In the genomic region with DNA sequence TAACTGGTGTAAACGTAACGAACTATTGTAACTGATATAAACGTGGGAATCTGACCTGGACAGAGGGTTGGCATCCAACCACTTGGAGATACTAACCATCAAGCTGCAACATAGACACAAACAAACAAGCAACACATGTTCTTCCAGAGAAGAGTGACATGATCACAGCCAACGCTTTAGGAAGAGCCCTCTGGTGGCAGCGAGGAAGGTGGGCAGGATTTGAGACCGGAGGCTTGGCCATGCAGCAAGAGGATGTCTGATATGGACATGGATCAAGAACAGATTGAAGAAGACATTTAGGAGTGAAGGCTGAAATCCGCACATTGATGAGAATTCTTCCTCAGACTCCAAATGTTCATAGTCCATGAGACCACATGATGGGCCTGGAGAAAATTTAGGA, we compare ENCODE assay signal across 8 cellular contexts. TPM values are rescaled to one million over a fixed set of nuclear protein-coding genes. Genes with fewer than 3 reads are reported as not detected.
DNase-seq lines count a peak whose midpoint lies in the region; ATAC-seq and TF ChIP-seq lines count a peak whose summit lies in the region.

No MANE protein-coding gene starts in this region.

- H3K27ac ChIP-seq in HEK293 (ENCODE audit: extremely low read depth, low read depth, low read length) (no peak overlapping the region), heart left ventricle (no peak overlapping the region)
- H3K27ac ChIP-seq in CD8-positive, alpha-beta memory T cell (ENCODE audit: low read depth, low read length) = no peak overlapping the region

- peaks cover 4% of the 10 kb centered on the region for H3K36me3 Mint-ChIP-seq in T-helper 17 cell (ENCODE audit: low read depth)
- H3K36me3 Mint-ChIP-seq in immature natural killer cell = no peaks in the 10 kb centered on the region
- H3K36me3 Mint-ChIP-seq in CD8-positive, alpha-beta memory T cell = no peaks in the 10 kb centered on the region

- H3K4me1 ChIP-seq in HEK293 (ENCODE audit: control insufficient read depth, insufficient read depth, low read length) (peaks cover 7% of the 10 kb centered on the region; the same call in 1 of the 2 replicates), heart left ventricle (peaks cover 0 to 15% (median 2%) of the 10 kb centered on the region in 12 donors)
- H3K4me1 ChIP-seq in CD8-positive, alpha-beta memory T cell (ENCODE audit: insufficient read depth, low read length) = no peaks in the 10 kb centered on the region

- no peak overlapping the region for H3K4me3 ChIP-seq in HEK293 (ENCODE audit: low read depth, low read length)
- H3K4me3 ChIP-seq in heart left ventricle = no peak overlapping the region
- no peak overlapping the region for H3K4me3 ChIP-seq in CD8-positive, alpha-beta memory T cell (ENCODE audit: low read length)

- CTCF ChIA-PET in HEK293 (lab: Yijun Ruan, JAX) = interaction anchor here (0.6 to 1.5 kb wide), 9 partner anchors 12 to 165 kb away, joined by 3 to 6 read pairs (median 3); no protein-coding TSS in a partner anchor
- CTCF ChIA-PET in CD8-positive, alpha-beta memory T cell (lab: Charles Lee) = no interaction called here

- POLR2A ChIA-PET in HEK293 (lab: Yijun Ruan, JAX) = no interaction called here
- POLR2A ChIA-PET in CD8-positive, alpha-beta memory T cell (lab: Charles Lee) = no interaction called here

- no peaks in the 10 kb centered on the region for H3K36me3 ChIP-seq in HEK293 (ENCODE audit: control insufficient read depth in 2 of 2, insufficient read depth in 1 of 2, low read length in 2 of 2)
- no peaks in the 10 kb centered on the region for H3K36me3 ChIP-seq in heart left ventricle
- H3K36me3 ChIP-seq in CD8-positive, alpha-beta memory T cell (ENCODE audit: insufficient read depth, low read length) = no peaks in the 10 kb centered on the region

- DNase-seq in AG09319 (ENCODE audit: extremely low read depth, low read depth) = peak; percentile 24
- DNase-seq in T-helper 17 cell = no peak
- no peak for DNase-seq in heart left ventricle
- no peak for DNase-seq in immature natural killer cell
- no peak for DNase-seq in CD8-positive, alpha-beta memory T cell

- peaks cover 20% of the 10 kb centered on the region for H3K27me3 Mint-ChIP-seq in T-helper 17 cell
- peaks cover 0 to 14% (median 1%) of the 10 kb centered on the region in 3 donors for H3K27me3 Mint-ChIP-seq in immature natural killer cell (ENCODE audit: low read depth in 3 of 3)
- H3K27me3 Mint-ChIP-seq in CD8-positive, alpha-beta memory T cell = peaks cover 3 to 16% of the 10 kb centered on the region in 2 donors

- TF ChIP-seq CTCF in AG09319 (IDR thresholded peaks at IDR 0.05; ENCODE audit: low read depth, low read length) (peak; percentile 92), HEK293 (tag by site-specific recombination; IDR thresholded peaks at IDR 0.05) (peak; percentile 59), heart left ventricle (IDR thresholded peaks at IDR 0.05) (peak in 11 of 12 donors; percentile 33 to 66 (median 52))

- peaks cover 4% of the 10 kb centered on the region for H3K4me1 Mint-ChIP-seq in T-helper 17 cell
- H3K4me1 Mint-ChIP-seq in immature natural killer cell = no peaks in the 10 kb centered on the region
- H3K4me1 Mint-ChIP-seq in CD8-positive, alpha-beta memory T cell = no peaks in the 10 kb centered on the region

- H3K9me3 ChIP-seq in HEK293 (ENCODE audit: control insufficient read depth, insufficient read depth, low read depth, low read length) = no peaks in the 10 kb centered on the region
- no peaks in the 10 kb centered on the region for H3K9me3 ChIP-seq in T-helper 17 cell (ENCODE audit: control insufficient read depth, low read length, poor library complexity, severe bottlenecking)
- no peaks in the 10 kb centered on the region for H3K9me3 ChIP-seq in heart left ventricle
- no peaks in the 10 kb centered on the region for H3K9me3 ChIP-seq in CD8-positive, alpha-beta memory T cell (ENCODE audit: low read length)

- no peaks in the 10 kb centered on the region for H3K9me3 Mint-ChIP-seq in immature natural killer cell
- H3K9me3 Mint-ChIP-seq in CD8-positive, alpha-beta memory T cell = no peaks in the 10 kb centered on the region

- H3K27ac Mint-ChIP-seq in T-helper 17 cell = no peak overlapping the region
- H3K27ac Mint-ChIP-seq in immature natural killer cell = no peak overlapping the region
- no peak overlapping the region for H3K27ac Mint-ChIP-seq in CD8-positive, alpha-beta memory T cell

- intact Hi-C loops in heart left ventricle (cut with DNase I) = loop anchor here in 7 of 10 donors (2.0 to 10.0 kb wide), 4 partner anchors 104 to 174 kb away; no protein-coding TSS in a partner anchor

- TF ChIP-seq POLR2A in heart left ventricle (IDR thresholded peaks at IDR 0.05) = no peak

- ATAC-seq in T-helper 17 cell (no peak), heart left ventricle (peak; percentile 23 to 65 (median 58)), esophagus mucosa (no peak), HG02588 (IDR thresholded peaks at IDR 0.05; ENCODE audit: unreplicated experiment) (no peak)

- H3K4me3 Mint-ChIP-seq in T-helper 17 cell = peak overlapping the region; percentile 1
- no peak overlapping the region for H3K4me3 Mint-ChIP-seq in immature natural killer cell
- H3K4me3 Mint-ChIP-seq in CD8-positive, alpha-beta memory T cell = no peak overlapping the region

- 34 to 52% (median 38%) methylated on average over 7 of the region's 7 CpGs for WGBS in heart left ventricle, 4 donors

- H3K27me3 ChIP-seq in heart left ventricle = no peaks in the 10 kb centered on the region
- no peaks in the 10 kb centered on the region for H3K27me3 ChIP-seq in CD8-positive, alpha-beta memory T cell (ENCODE audit: insufficient read depth, low read length, poor library complexity, severe bottlenecking)

TF ChIP-seq in HEK293, 187 proteins besides CTCF, POLR2A, EP300 and RAD21 (continues in another document):
- TF ChIP-seq, protein P1, sequence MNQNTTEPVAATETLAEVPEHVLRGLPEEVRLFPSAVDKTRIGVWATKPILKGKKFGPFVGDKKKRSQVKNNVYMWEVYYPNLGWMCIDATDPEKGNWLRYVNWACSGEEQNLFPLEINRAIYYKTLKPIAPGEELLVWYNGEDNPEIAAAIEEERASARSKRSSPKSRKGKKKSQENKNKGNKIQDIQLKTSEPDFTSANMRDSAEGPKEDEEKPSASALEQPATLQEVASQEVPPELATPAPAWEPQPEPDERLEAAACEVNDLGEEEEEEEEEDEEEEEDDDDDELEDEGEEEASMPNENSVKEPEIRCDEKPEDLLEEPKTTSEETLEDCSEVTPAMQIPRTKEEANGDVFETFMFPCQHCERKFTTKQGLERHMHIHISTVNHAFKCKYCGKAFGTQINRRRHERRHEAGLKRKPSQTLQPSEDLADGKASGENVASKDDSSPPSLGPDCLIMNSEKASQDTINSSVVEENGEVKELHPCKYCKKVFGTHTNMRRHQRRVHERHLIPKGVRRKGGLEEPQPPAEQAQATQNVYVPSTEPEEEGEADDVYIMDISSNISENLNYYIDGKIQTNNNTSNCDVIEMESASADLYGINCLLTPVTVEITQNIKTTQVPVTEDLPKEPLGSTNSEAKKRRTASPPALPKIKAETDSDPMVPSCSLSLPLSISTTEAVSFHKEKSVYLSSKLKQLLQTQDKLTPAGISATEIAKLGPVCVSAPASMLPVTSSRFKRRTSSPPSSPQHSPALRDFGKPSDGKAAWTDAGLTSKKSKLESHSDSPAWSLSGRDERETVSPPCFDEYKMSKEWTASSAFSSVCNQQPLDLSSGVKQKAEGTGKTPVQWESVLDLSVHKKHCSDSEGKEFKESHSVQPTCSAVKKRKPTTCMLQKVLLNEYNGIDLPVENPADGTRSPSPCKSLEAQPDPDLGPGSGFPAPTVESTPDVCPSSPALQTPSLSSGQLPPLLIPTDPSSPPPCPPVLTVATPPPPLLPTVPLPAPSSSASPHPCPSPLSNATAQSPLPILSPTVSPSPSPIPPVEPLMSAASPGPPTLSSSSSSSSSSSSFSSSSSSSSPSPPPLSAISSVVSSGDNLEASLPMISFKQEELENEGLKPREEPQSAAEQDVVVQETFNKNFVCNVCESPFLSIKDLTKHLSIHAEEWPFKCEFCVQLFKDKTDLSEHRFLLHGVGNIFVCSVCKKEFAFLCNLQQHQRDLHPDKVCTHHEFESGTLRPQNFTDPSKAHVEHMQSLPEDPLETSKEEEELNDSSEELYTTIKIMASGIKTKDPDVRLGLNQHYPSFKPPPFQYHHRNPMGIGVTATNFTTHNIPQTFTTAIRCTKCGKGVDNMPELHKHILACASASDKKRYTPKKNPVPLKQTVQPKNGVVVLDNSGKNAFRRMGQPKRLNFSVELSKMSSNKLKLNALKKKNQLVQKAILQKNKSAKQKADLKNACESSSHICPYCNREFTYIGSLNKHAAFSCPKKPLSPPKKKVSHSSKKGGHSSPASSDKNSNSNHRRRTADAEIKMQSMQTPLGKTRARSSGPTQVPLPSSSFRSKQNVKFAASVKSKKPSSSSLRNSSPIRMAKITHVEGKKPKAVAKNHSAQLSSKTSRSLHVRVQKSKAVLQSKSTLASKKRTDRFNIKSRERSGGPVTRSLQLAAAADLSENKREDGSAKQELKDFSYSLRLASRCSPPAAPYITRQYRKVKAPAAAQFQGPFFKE (tag by site-specific recombination; IDR thresholded peaks at IDR 0.05; ENCODE audit: borderline replicate concordance) = no peak

RNA-seq across cellular contexts. Expression of a gene that starts 40.3 kb away (rescaled TPM):
- total RNA-seq in T-helper 17 cell = 10 to 100 TPM; 71.5 to 72.1 TPM
- 10 to 100 TPM; 26.4 to 53.1 (median 37.6) TPM for total RNA-seq in heart left ventricle
- polyA plus RNA-seq in heart left ventricle = 10 to 100 TPM; 16.0 to 22.9 TPM
- 16.1 TPM for total RNA-seq in esophagus mucosa
- polyA plus RNA-seq in immature natural killer cell = 10 to 100 TPM in 1 of 3 donors, 1 to 10 TPM in 2; 3.6 to 10.1 (median 3.9) TPM
- 10 to 100 TPM; 40.4 to 44.0 TPM for total RNA-seq in CD8-positive, alpha-beta memory T cell
- 11.4 TPM for polyA plus RNA-seq in CD8-positive, alpha-beta memory T cell

Comparison
In these comparisons a context has a peak if more than half of its experiments do, and no peak if none do; other contexts are left out.
1. ATAC-seq: peak in heart left ventricle (4 of 4); none in T-helper 17 cell (single experiment), esophagus mucosa (single experiment) and HG02588 (single experiment).
2. Peak in every context shown above with its lines, with median percentiles within 50 percentile points of each other: CTCF ChIP-seq.